In genomic region chr1:248873409-248873992, GRCh38 we compare ENCODE assay signal across 8 cellular contexts. TPM values are rescaled to one million over a fixed set of nuclear protein-coding genes. Genes with fewer than 3 reads are reported as not detected.
DNase-seq lines count a peak whose midpoint lies in the region; ATAC-seq lines count a peak whose summit lies in the region.

No MANE protein-coding gene starts in this region.

- H3K4me1 Mint-ChIP-seq in activated CD8-positive, alpha-beta memory T cell treated with anti-CD3 and anti-CD28 coated beads, Interleukin-2, amount 10 ng/mL, durations not matched to agents 7 days and 5 days: peaks cover 21% of the 10 kb centered on the region

- peak; percentile 82 for ATAC-seq in GM21367 (IDR thresholded peaks at IDR 0.05; ENCODE audit: unreplicated experiment)
- peak; percentile 86 for ATAC-seq in activated CD8-positive, alpha-beta memory T cell treated with anti-CD3 and anti-CD28 coated beads, Interleukin-2, amount 10 ng/mL, durations not matched to agents 7 days and 5 days

- H3K36me3 ChIP-seq in endocrine pancreas (ENCODE audit: control insufficient read depth, insufficient read depth, low read length): no peaks in the 10 kb centered on the region
- H3K36me3 ChIP-seq in mesodermal cell (ENCODE audit: control insufficient read depth, insufficient read depth, low read length): no peaks in the 10 kb centered on the region

- H3K4me3 ChIP-seq in endocrine pancreas (ENCODE audit: control insufficient read depth, insufficient read depth, low read length): peak overlapping the region; percentile 63
- peak overlapping the region; percentile 80 for H3K4me3 ChIP-seq in mesodermal cell (ENCODE audit: extremely low read depth, insufficient read depth, low read length, poor library complexity, severe bottlenecking)

- H3K27ac Mint-ChIP-seq in activated CD8-positive, alpha-beta memory T cell treated with anti-CD3 and anti-CD28 coated beads, Interleukin-2, amount 10 ng/mL, durations not matched to agents 7 days and 5 days: peak overlapping the region; percentile 85

- CTCF ChIA-PET in activated CD8-positive, alpha-beta memory T cell treated with anti-CD3 and anti-CD28 coated beads, Interleukin-2, amount 10 ng/mL, durations not matched to agents 7 days and 5 days (lab: Charles Lee): interaction anchor here (1.2 to 2.2 kb wide), 5 partner anchors 11 to 32 kb away, joined by 3 to 15 read pairs (median 6); partner anchors contain the start of genes PGBD2 and ZNF692

- H3K9ac ChIP-seq in endocrine pancreas (ENCODE audit: control insufficient read depth, insufficient read depth, low read length): peak overlapping the region; percentile 82

- WGBS in mesodermal cell (ENCODE audit: insufficient coverage in 2 of 2), 2 experiments: 0% methylated on average over 35 to 37 of the region's 41 CpGs

- peaks cover 10% of the 10 kb centered on the region for H3K27me3 Mint-ChIP-seq in activated CD8-positive, alpha-beta memory T cell treated with anti-CD3 and anti-CD28 coated beads, Interleukin-2, amount 10 ng/mL, durations not matched to agents 7 days and 5 days

- H3K9me3 ChIP-seq in endocrine pancreas (ENCODE audit: control insufficient read depth, low read length) (no peaks in the 10 kb centered on the region), mesodermal cell (ENCODE audit: control insufficient read depth, low read length) (no peaks in the 10 kb centered on the region)

- peak; percentile 98 for DNase-seq in CMK (ENCODE audit: low read depth)
- DNase-seq in HT1080 (ENCODE audit: low read depth): peak; percentile 97
- DNase-seq in NOMO-1 (lab: John Stamatoyannopoulos, UW; ENCODE audit: unreplicated experiment in 2 of 2): peak; percentile 88 to 91
- DNase-seq in activated CD8-positive, alpha-beta memory T cell treated with anti-CD3 and anti-CD28 coated beads, Interleukin-2, amount 10 ng/mL, durations not matched to agents 7 days and 5 days: peak; percentile 95
- peak; percentile 98 for DNase-seq in stimulated activated CD8-positive, alpha-beta memory T cell treated with anti-CD3 and anti-CD28 coated beads, Interleukin-15, amount 100 ng/mL, for 24 hours (ENCODE audit: low read depth)

- peak overlapping the region; percentile 91 for H3K4me3 Mint-ChIP-seq in activated CD8-positive, alpha-beta memory T cell treated with anti-CD3 and anti-CD28 coated beads, Interleukin-2, amount 10 ng/mL, durations not matched to agents 7 days and 5 days

- H3K27me3 ChIP-seq in endocrine pancreas (ENCODE audit: control insufficient read depth, insufficient read depth, low read length): no peaks in the 10 kb centered on the region

- H3K4me1 ChIP-seq in endocrine pancreas (ENCODE audit: control insufficient read depth, insufficient read depth, low read length): no peaks in the 10 kb centered on the region
- peaks cover 4% of the 10 kb centered on the region for H3K4me1 ChIP-seq in mesodermal cell (ENCODE audit: control insufficient read depth, insufficient read depth, low read length, poor library complexity, severe bottlenecking)

- H3K36me3 Mint-ChIP-seq in activated CD8-positive, alpha-beta memory T cell treated with anti-CD3 and anti-CD28 coated beads, Interleukin-2, amount 10 ng/mL, durations not matched to agents 7 days and 5 days: no peaks in the 10 kb centered on the region

- no peaks in the 10 kb centered on the region for H3K9me3 Mint-ChIP-seq in activated CD8-positive, alpha-beta memory T cell treated with anti-CD3 and anti-CD28 coated beads, Interleukin-2, amount 10 ng/mL, durations not matched to agents 7 days and 5 days (ENCODE audit: low read depth)

- peak overlapping the region; percentile 97 for H3K27ac ChIP-seq in mesodermal cell (ENCODE audit: low read depth, low read length, severe bottlenecking)

RNA-seq across cellular contexts. Expression of gene ZNF692, which starts 14.6 kb away (rescaled TPM):
- 23.5 and 25.8 TPM in 2 replicates for total RNA-seq in HT1080 (2014; rRNA removed; shearing (Covaris generic))
- 18.0 and 19.8 TPM in 2 replicates for polyA plus RNA-seq in HT1080 (2015; cell fraction: cytosol; rRNA removed)
- 272 and 313 TPM in 2 replicates for polyA plus RNA-seq in HT1080 (2015; cell fraction: nucleus; rRNA removed)
- 10 to 100 TPM; 70.5 to 74.9 TPM for total RNA-seq in activated CD8-positive, alpha-beta memory T cell treated with anti-CD3 and anti-CD28 coated beads, Interleukin-2, amount 10 ng/mL, durations not matched to agents 7 days and 5 days
- polyA plus RNA-seq in mesodermal cell (2013, experiment 1 of 2): 45.1 TPM
- polyA plus RNA-seq in mesodermal cell (2013, experiment 2 of 2): 39.3 TPM

RNA-seq across cellular contexts. Expression of gene PGBD2, which starts 32.5 kb away (rescaled TPM):
- total RNA-seq in HT1080 (2014; rRNA removed; shearing (Covaris generic)): 5.7 and 7.0 TPM in 2 replicates
- 4.4 and 5.4 TPM in 2 replicates for polyA plus RNA-seq in HT1080 (2015; cell fraction: cytosol; rRNA removed)
- polyA plus RNA-seq in HT1080 (2015; cell fraction: nucleus; rRNA removed): 16.3 and 18.9 TPM in 2 replicates
- 1 to 10 TPM; 6.3 to 7.7 TPM for total RNA-seq in activated CD8-positive, alpha-beta memory T cell treated with anti-CD3 and anti-CD28 coated beads, Interleukin-2, amount 10 ng/mL, durations not matched to agents 7 days and 5 days
- polyA plus RNA-seq in mesodermal cell (2013, experiment 1 of 2): 3.2 TPM
- polyA plus RNA-seq in mesodermal cell (2013, experiment 2 of 2): 2.9 TPM

RNA-seq across cellular contexts. Expression of gene ZNF672, which starts 35.5 kb away (rescaled TPM):
- 27.3 and 28.0 TPM in 2 replicates for total RNA-seq in HT1080 (2014; rRNA removed; shearing (Covaris generic))
- polyA plus RNA-seq in HT1080 (2015; cell fraction: cytosol; rRNA removed): 20.2 and 22.2 TPM in 2 replicates
- 14.1 and 17.0 TPM in 2 replicates for polyA plus RNA-seq in HT1080 (2015; cell fraction: nucleus; rRNA removed)
- total RNA-seq in activated CD8-positive, alpha-beta memory T cell treated with anti-CD3 and anti-CD28 coated beads, Interleukin-2, amount 10 ng/mL, durations not matched to agents 7 days and 5 days: 10 to 100 TPM; 53.8 to 72.3 TPM
- polyA plus RNA-seq in mesodermal cell (2013, experiment 1 of 2): 32.1 TPM
- polyA plus RNA-seq in mesodermal cell (2013, experiment 2 of 2): 27.8 TPM

RNA-seq across cellular contexts. Expression of gene SH3BP5L, which starts 47.8 kb away (rescaled TPM):
- 29.2 and 36.2 TPM in 2 replicates for total RNA-seq in HT1080 (2014; rRNA removed; shearing (Covaris generic))
- 25.2 and 27.8 TPM in 2 replicates for polyA plus RNA-seq in HT1080 (2015; cell fraction: cytosol; rRNA removed)
- polyA plus RNA-seq in HT1080 (2015; cell fraction: nucleus; rRNA removed): 38.6 and 42.0 TPM in 2 replicates
- 10 to 100 TPM; 27.4 to 27.9 TPM for total RNA-seq in activated CD8-positive, alpha-beta memory T cell treated with anti-CD3 and anti-CD28 coated beads, Interleukin-2, amount 10 ng/mL, durations not matched to agents 7 days and 5 days
- polyA plus RNA-seq in mesodermal cell (2013, experiment 1 of 2): 22.4 TPM
- polyA plus RNA-seq in mesodermal cell (2013, experiment 2 of 2): 18.5 TPM

Comparison
In these comparisons a context has a peak if more than half of its experiments do, and no peak if none do; other contexts are left out.
1. Peak in every context shown above with its lines: DNase-seq, ATAC-seq, H3K4me3 ChIP-seq and H3K27ac ChIP-seq.